9 cellular contexts compared by ENCODE assay signal in the genomic region with DNA sequence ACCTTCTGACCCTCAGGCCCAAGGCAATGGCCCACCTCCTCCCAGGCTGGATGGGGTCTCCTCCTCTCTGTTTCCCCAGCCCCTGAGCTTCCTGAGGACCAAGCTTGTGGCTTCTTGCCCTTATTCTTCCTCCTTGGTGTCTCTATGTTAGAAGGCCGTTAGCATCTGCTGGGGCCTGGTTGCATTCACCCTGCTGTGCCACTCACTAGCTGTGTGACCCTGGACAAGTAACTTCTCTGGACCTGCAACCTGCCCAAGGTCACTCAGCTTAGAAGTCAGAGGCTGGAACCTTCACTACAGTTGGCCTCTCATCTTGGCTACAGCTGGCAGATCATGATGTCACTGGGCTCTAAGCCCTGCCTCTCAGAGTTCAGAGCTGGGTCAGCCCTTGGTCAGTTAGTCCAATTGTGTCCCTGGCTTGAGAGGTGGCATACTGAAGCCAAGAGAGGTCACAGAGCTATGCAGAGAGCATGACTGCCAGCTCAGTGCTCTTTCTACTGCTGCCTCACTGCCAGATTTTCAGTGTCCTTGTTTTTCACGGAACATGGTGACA. TPM values are rescaled to one million over a fixed set of nuclear protein-coding genes. Genes with fewer than 3 reads are reported as not detected.
DNase-seq lines count a peak whose midpoint lies in the region; ATAC-seq lines count a peak whose summit lies in the region.
"Had no signal": no experiment of that assay in that cellular context is flagged by ENCODE, and none has a peak within 500 bp of the region (broad histone marks: within the 10 kb centered on the region; RNA-seq: fewer than 3 reads in every experiment).

No MANE protein-coding gene starts in this region.

- peaks cover 0 to 5% (median 0%) of the 10 kb centered on the region in 5 donors for H3K36me3 Mint-ChIP-seq in naive thymus-derived CD4-positive, alpha-beta T cell

- H3K27me3 Mint-ChIP-seq in naive thymus-derived CD4-positive, alpha-beta T cell: no peaks in the 10 kb centered on the region

- ATAC-seq in naive thymus-derived CD4-positive, alpha-beta T cell: no peak
- ATAC-seq in GM18909 (IDR thresholded peaks at IDR 0.05; ENCODE audit: poor library complexity, unreplicated experiment): no peak

- peak overlapping the region in 9 of 10 donors; percentile 7 to 90 (median 37) for H3K4me3 Mint-ChIP-seq in naive thymus-derived CD4-positive, alpha-beta T cell

- peaks cover 36% of the 10 kb centered on the region for H3K4me1 ChIP-seq in effector memory CD4-positive, alpha-beta T cell (ENCODE audit: control insufficient read depth, insufficient read depth, low read length, poor library complexity, severe bottlenecking)
- peaks cover 29 to 34% of the 10 kb centered on the region in 2 donors for H3K4me1 ChIP-seq in naive thymus-derived CD4-positive, alpha-beta T cell (ENCODE audit: control insufficient read depth in 2 of 2, insufficient read depth in 2 of 2, low read length in 2 of 2)

- H3K9me3 ChIP-seq in effector memory CD4-positive, alpha-beta T cell (ENCODE audit: control insufficient read depth, low read length): no peaks in the 10 kb centered on the region
- no peaks in the 10 kb centered on the region for H3K9me3 ChIP-seq in naive thymus-derived CD4-positive, alpha-beta T cell (ENCODE audit: control insufficient read depth in 2 of 3, low read length in 3 of 3)

- H3K4me3 ChIP-seq in effector memory CD4-positive, alpha-beta T cell (ENCODE audit: insufficient read depth, low read depth, low read length, poor library complexity, severe bottlenecking): no peak overlapping the region
- no peak overlapping the region for H3K4me3 ChIP-seq in naive thymus-derived CD4-positive, alpha-beta T cell (ENCODE audit: low read length)
- H3K4me3 ChIP-seq: SK-N-MC had no signal

- intact Hi-C loops in naive thymus-derived CD4-positive, alpha-beta T cell (cut with micrococcal nuclease): no loop called here

- DNase-seq in A172 (ENCODE audit: low spot score): peak; percentile 60
- DNase-seq in M059J (ENCODE audit: low read depth): peak; percentile 92
- no peak for DNase-seq in effector memory CD4-positive, alpha-beta T cell
- no peak for DNase-seq in naive thymus-derived CD4-positive, alpha-beta T cell
- DNase-seq in KG1 (lab: John Stamatoyannopoulos, UW): no peak
- DNase-seq in OCI-M1 (lab: John Stamatoyannopoulos, UW): no peak
- DNase-seq in NK-92 treated with Interleukin-12 subunit alpha and Interleukin-12 subunit beta, amount 100 ng/mL, for 24 hours (lab: John Stamatoyannopoulos, UW): no peak

- H3K27ac Mint-ChIP-seq in naive thymus-derived CD4-positive, alpha-beta T cell: peak overlapping the region; percentile 85 to 99 (median 93)

- no peaks in the 10 kb centered on the region for H3K27me3 ChIP-seq in effector memory CD4-positive, alpha-beta T cell (replicated peaks; ENCODE audit: control insufficient read depth, insufficient read depth, low read length, poor library complexity, severe bottlenecking)
- H3K27me3 ChIP-seq in naive thymus-derived CD4-positive, alpha-beta T cell (ENCODE audit: control insufficient read depth in 2 of 2, insufficient read depth in 2 of 2, low read length in 2 of 2): no peaks in the 10 kb centered on the region

- H3K27ac ChIP-seq in effector memory CD4-positive, alpha-beta T cell (ENCODE audit: insufficient read depth, low read length, poor library complexity, severe bottlenecking): peak overlapping the region; percentile 10
- H3K27ac ChIP-seq in naive thymus-derived CD4-positive, alpha-beta T cell (ENCODE audit: low read depth, low read length): peak overlapping the region; percentile 94
- H3K27ac ChIP-seq: SK-N-MC had no signal

- H3K36me3 ChIP-seq in effector memory CD4-positive, alpha-beta T cell (ENCODE audit: control insufficient read depth, insufficient read depth, low read length): no peaks in the 10 kb centered on the region
- H3K36me3 ChIP-seq in naive thymus-derived CD4-positive, alpha-beta T cell (ENCODE audit: control insufficient read depth in 2 of 3, insufficient read depth in 3 of 3, low read length in 3 of 3): no peaks in the 10 kb centered on the region

- no peaks in the 10 kb centered on the region for H3K9me3 Mint-ChIP-seq in naive thymus-derived CD4-positive, alpha-beta T cell

- H3K4me1 Mint-ChIP-seq in naive thymus-derived CD4-positive, alpha-beta T cell: peaks cover 38 to 67% (median 44%) of the 10 kb centered on the region in 7 donors

- POLR2A ChIA-PET in naive thymus-derived CD4-positive, alpha-beta T cell (lab: Charles Lee): interaction anchor here (0.7 to 1.5 kb wide), 5 partner anchors 13 to 93 kb away, joined by 3 to 5 read pairs (median 4); a partner anchor contains a TSS

- CTCF ChIA-PET in naive thymus-derived CD4-positive, alpha-beta T cell (lab: Charles Lee): interaction anchor here (0.8 to 2.6 kb wide), 4 partner anchors 32 to 98 kb away, joined by 3 to 10 read pairs (median 4); no protein-coding TSS in a partner anchor

RNA-seq across cellular contexts. Expression of a gene that starts 3.0 kb away (rescaled TPM):
- total RNA-seq in A172 (2014; rRNA removed; shearing (Covaris generic)): 137 and 184 TPM in 2 replicates
- total RNA-seq in M059J (2014; rRNA removed; shearing (Covaris generic)): 521 and 535 TPM in 2 replicates
- total RNA-seq in naive thymus-derived CD4-positive, alpha-beta T cell: 100 to 1,000 TPM in 1 of 5 experiments, 10 to 100 TPM in 4; 15.0 to 435 (median 32.8) TPM
- polyA plus RNA-seq in naive thymus-derived CD4-positive, alpha-beta T cell: 100 to 1,000 TPM; 113 to 168 TPM

RNA-seq across cellular contexts. Expression of a gene that starts 14.2 kb away (rescaled TPM):
- total RNA-seq in A172 (2014; rRNA removed; shearing (Covaris generic)): not detected in 2 replicates
- 89.2 and 89.4 TPM in 2 replicates for total RNA-seq in M059J (2014; rRNA removed; shearing (Covaris generic))
- total RNA-seq in naive thymus-derived CD4-positive, alpha-beta T cell: 100 to 1,000 TPM in 1 of 5 experiments, 1 to 10 TPM in 1, under 1 TPM in 2, not detected in 1; 0.45 to 166 (median 2.5) TPM
- 1 to 10 TPM; 3.5 to 5.2 TPM for polyA plus RNA-seq in naive thymus-derived CD4-positive, alpha-beta T cell

RNA-seq across cellular contexts. Expression of a gene that starts 21.1 kb away (rescaled TPM):
- total RNA-seq in A172 (2014; rRNA removed; shearing (Covaris generic)): not detected in 2 replicates
- 0.22 and 1.4 TPM in 2 replicates for total RNA-seq in M059J (2014; rRNA removed; shearing (Covaris generic))
- total RNA-seq in naive thymus-derived CD4-positive, alpha-beta T cell: not detected
- polyA plus RNA-seq in naive thymus-derived CD4-positive, alpha-beta T cell: not detected

RNA-seq across cellular contexts. Expression of a gene that starts 22.0 kb away (rescaled TPM):
- not detected in 2 replicates for total RNA-seq in A172 (2014; rRNA removed; shearing (Covaris generic))
- total RNA-seq in M059J (2014; rRNA removed; shearing (Covaris generic)): not detected in 2 replicates
- 1 to 10 TPM in 2 of 5 experiments, under 1 TPM in 1, not detected in 2; 0.76 to 4.0 (median 1.5) TPM for total RNA-seq in naive thymus-derived CD4-positive, alpha-beta T cell
- polyA plus RNA-seq in naive thymus-derived CD4-positive, alpha-beta T cell: 1 to 10 TPM; 3.8 to 4.5 TPM

RNA-seq across cellular contexts. Expression of a gene that starts 27.1 kb away (rescaled TPM):
- total RNA-seq in A172 (2014; rRNA removed; shearing (Covaris generic)): not detected in 2 replicates
- total RNA-seq in M059J (2014; rRNA removed; shearing (Covaris generic)): 9.6 TPM in 1 of 2 replicates, not detected in the other
- under 1 TPM in 1 of 5 experiments, not detected in 4; 0.92 TPM for total RNA-seq in naive thymus-derived CD4-positive, alpha-beta T cell
- not detected for polyA plus RNA-seq in naive thymus-derived CD4-positive, alpha-beta T cell

Comparison
In these comparisons a context has a peak if more than half of its experiments do, and no peak if none do; other contexts are left out.
1. DNase-seq: peak in A172 (single experiment) and M059J (single experiment); none in effector memory CD4-positive, alpha-beta T cell (0 of 3), naive thymus-derived CD4-positive, alpha-beta T cell (0 of 9), KG1 (single experiment), OCI-M1 (single experiment) and NK-92 treated with Interleukin-12 subunit alpha and Interleukin-12 subunit beta, amount 100 ng/mL, for 24 hours (single experiment).